In the genomic region with DNA sequence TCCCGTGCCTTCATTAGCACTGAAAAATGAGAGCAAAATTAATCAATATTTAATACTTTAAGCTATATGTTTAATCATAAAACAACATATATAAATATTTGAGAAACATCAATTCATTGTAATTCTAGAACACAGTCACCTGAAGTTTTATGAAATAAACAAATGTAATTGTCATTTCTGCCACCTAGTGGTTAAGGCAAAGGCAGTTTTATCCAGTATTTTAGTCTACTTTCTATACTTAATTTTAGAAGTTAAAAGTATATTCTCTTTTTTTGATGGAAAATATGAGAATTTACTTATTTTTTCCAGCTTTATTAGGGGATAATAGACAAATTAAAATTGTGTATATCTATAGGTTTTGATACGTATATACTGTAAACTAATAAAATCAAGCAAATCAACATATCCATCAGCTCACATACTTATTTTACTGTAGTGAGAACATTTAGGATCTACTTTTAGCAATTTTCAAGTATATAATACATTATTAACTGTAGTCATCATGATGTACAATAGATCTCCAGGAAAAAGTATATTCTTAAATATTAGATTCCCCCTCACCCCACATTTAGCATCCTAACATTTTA, we compare ENCODE assay signal across 8 cellular contexts. TPM values are rescaled to one million over a fixed set of nuclear protein-coding genes. Genes with fewer than 3 reads are reported as not detected.
A peak's percentile ranks its signal among the peaks of the same experiment; 100 is the strongest.
DNase-seq lines count a peak whose midpoint lies in the region; ATAC-seq, FAIRE-seq and TF ChIP-seq lines count a peak whose summit lies in the region.

No MANE protein-coding gene starts in this region.

- no peak overlapping the region for H3K9ac ChIP-seq in kidney (ENCODE audit: low read length in 2 of 2)

- H3K9me3 ChIP-seq in kidney (ENCODE audit: control insufficient read depth in 1 of 2, low read length in 2 of 2), result no peaks in the 10 kb centered on the region

- peak; percentile 62 for TF ChIP-seq CTCF in AG09319 (IDR thresholded peaks at IDR 0.05; ENCODE audit: low read depth, low read length)
- no peak for TF ChIP-seq CTCF in GM20000 (IDR thresholded peaks at IDR 0.05; ENCODE audit: extremely low read depth, missing control alignments)
- peak; percentile 42 for TF ChIP-seq CTCF in kidney (IDR thresholded peaks at IDR 0.05; ENCODE audit: borderline replicate concordance, extremely low read depth, insufficient read depth)

- ATAC-seq in HG02759 (IDR thresholded peaks at IDR 0.05; ENCODE audit: unreplicated experiment) (no peak), HG03521 (IDR thresholded peaks at IDR 0.05; ENCODE audit: unreplicated experiment) (no peak), esophagus mucosa (no peak)

- no peak for DNase-seq in AG09319 (ENCODE audit: extremely low read depth, low read depth)
- peak; percentile 18 for DNase-seq in GM20000 (ENCODE audit: low spot score)
- peak; percentile 7 for DNase-seq in SW480 (ENCODE audit: low spot score)
- no peak for DNase-seq in kidney
- no peak for DNase-seq in ureter (ENCODE audit: low spot score)

- intact Hi-C loops in kidney (cut with DNase I), result no loop called here

- H3K4me1 ChIP-seq in kidney (ENCODE audit: control insufficient read depth in 1 of 2, insufficient read depth in 1 of 2, low read depth in 1 of 2, low read length in 2 of 2), result no peaks in the 10 kb centered on the region

- no peak overlapping the region for H3K4me3 ChIP-seq in kidney (ENCODE audit: low read length in 2 of 2)

- H3K36me3 ChIP-seq in kidney (ENCODE audit: control insufficient read depth in 1 of 2, insufficient read depth in 2 of 2, low read length in 2 of 2), result peaks cover 2 to 17% of the 10 kb centered on the region in 2 donors

- no peak overlapping the region for H3K27ac ChIP-seq in kidney (ENCODE audit: low read depth in 2 of 2, low read length in 2 of 2)

- FAIRE-seq in kidney (lab: Jason Lieb, UNC), result peak; percentile 97

RNA-seq across cellular contexts. Expression of a gene that starts 16.9 kb away (rescaled TPM):
- 6.3 TPM for total RNA-seq in kidney
- 3.0 TPM for polyA plus RNA-seq in kidney (ENCODE audit: insufficient read depth, low read depth, low replicate concordance)
- total RNA-seq in ureter, result 6.3 TPM
- total RNA-seq in esophagus mucosa, result 4.5 TPM

RNA-seq across cellular contexts. Expression of a gene that starts 33.7 kb away (rescaled TPM):
- total RNA-seq in kidney (2.5 TPM), ureter (1.6 TPM), esophagus mucosa (2.6 TPM)
- 1.5 TPM for polyA plus RNA-seq in kidney (ENCODE audit: insufficient read depth, low read depth, low replicate concordance)

RNA-seq across cellular contexts. Expression of a gene that starts 57.1 kb away (rescaled TPM):
- 0.16 TPM for total RNA-seq in kidney
- polyA plus RNA-seq in kidney (ENCODE audit: insufficient read depth, low read depth, low replicate concordance), result not detected
- 2.0 TPM for total RNA-seq in ureter
- total RNA-seq in esophagus mucosa, result 1.4 TPM

Comparison
In these comparisons a context has a peak if more than half of its experiments do, and no peak if none do; other contexts are left out.
1. DNase-seq: peak in GM20000 (single experiment) and SW480 (single experiment); none in AG09319 (single experiment), kidney (single experiment) and ureter (single experiment).